9 cellular contexts compared by ENCODE assay signal in the genomic region with DNA sequence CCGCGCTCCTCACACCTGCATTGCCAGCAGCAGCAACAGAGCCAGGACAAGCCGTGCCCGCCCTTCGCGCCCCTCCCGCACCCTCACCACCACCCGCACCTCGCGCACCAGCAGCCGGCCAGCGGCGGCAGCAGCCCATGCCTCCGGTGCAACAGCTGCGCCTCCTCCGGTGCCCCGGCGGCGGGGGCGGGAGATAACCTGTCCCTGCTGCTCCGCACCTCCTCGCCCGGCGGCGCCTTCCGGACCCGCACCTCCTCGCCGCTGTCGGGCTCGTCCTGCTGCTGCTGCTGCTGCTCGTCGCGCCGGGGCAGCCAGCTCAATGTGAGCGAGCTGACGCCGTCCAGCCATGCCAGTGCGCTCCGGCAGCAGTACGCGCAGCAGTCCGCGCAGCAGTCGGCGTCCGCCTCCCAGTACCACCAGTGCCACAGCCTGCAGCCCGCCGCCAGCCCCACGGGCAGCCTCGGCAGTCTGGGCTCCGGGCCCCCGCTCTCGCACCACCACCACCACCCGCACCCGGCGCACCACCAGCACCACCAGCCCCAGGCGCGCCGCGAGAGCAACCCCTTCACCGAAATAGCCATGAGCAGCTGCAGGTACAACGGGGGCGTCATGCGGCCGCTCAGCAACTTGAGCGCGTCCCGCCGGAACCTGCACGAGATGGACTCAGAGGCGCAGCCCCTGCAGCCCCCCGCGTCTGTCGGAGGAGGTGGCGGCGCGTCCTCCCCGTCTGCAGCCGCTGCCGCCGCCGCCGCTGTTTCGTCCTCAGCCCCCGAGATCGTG. TPM values are rescaled to one million over a fixed set of nuclear protein-coding genes. Genes with fewer than 3 reads are reported as not detected.
DNase-seq lines count a peak whose midpoint lies in the region; ATAC-seq and TF ChIP-seq lines count a peak whose summit lies in the region.
"Had no signal": no experiment of that assay in that cellular context is flagged by ENCODE, and none has a peak within 500 bp of the region (broad histone marks: within the 10 kb centered on the region; RNA-seq: fewer than 3 reads in every experiment).

No MANE protein-coding gene starts in this region.

- H3K4me3 Mint-ChIP-seq in memory B cell, result peak overlapping the region; percentile 78

- TF ChIP-seq CTCF in coronary artery (IDR thresholded peaks at IDR 0.05), result no peak

- H3K27me3 ChIP-seq in HUES64 (ENCODE audit: insufficient read depth, low read length), result peaks cover 15% of the 10 kb centered on the region

- peaks cover 22% of the 10 kb centered on the region for H3K27me3 Mint-ChIP-seq in memory B cell

- H3K4me3 ChIP-seq in HUES64 (ENCODE audit: low read length) (peak overlapping the region; percentile 93), coronary artery (peak overlapping the region; percentile 71)

- H3K4me1 Mint-ChIP-seq in memory B cell, result peaks cover 12% of the 10 kb centered on the region

- H3K36me3 Mint-ChIP-seq in memory B cell, result peaks cover 3% of the 10 kb centered on the region

- H3K9ac ChIP-seq in HUES64 (ENCODE audit: low read depth, low read length), result peak overlapping the region; percentile 44

- peaks cover 18% of the 10 kb centered on the region for H3K36me3 ChIP-seq in HUES64 (ENCODE audit: insufficient read depth, low read length)

- H3K9me3 Mint-ChIP-seq in memory B cell, result no peaks in the 10 kb centered on the region

- H3K27ac ChIP-seq in HUES64 (ENCODE audit: low read depth, low read length) (peak overlapping the region; percentile 73; the same call in 1 of the 2 replicates), coronary artery (no peak overlapping the region)

- H3K27ac Mint-ChIP-seq in memory B cell, result no peak overlapping the region
- H3K27ac Mint-ChIP-seq: naive B cell had no signal

- under 1% methylated on average over 87 of the region's 87 CpGs for WGBS in HUES64

- DNase-seq in DMS53 (lab: John Stamatoyannopoulos, UW) (peak; percentile 90), coronary artery (ENCODE audit: low spot score) (no peak), memory B cell (ENCODE audit: low spot score in 2 of 2) (no peak), superior temporal gyrus (ENCODE audit: extremely low spot score) (no peak), globus pallidus (ENCODE audit: low spot score) (no peak)
- DNase-seq in central memory CD4-positive, alpha-beta T cell, result no peak
- DNase-seq: naive B cell had no signal

- H3K9me3 ChIP-seq in HUES64 (ENCODE audit: insufficient read depth, low read depth, low read length), result no peaks in the 10 kb centered on the region

- peak; percentile 8 for ATAC-seq in GM19452 (IDR thresholded peaks at IDR 0.05; ENCODE audit: unreplicated experiment)
- ATAC-seq in memory B cell (ENCODE audit: low read depth), result no peak

- peaks cover 35% of the 10 kb centered on the region for H3K4me1 ChIP-seq in HUES64 (ENCODE audit: insufficient read depth, low read length)

RNA-seq across cellular contexts. Expression of a gene that starts 0.5 kb away (rescaled TPM):
- polyA plus RNA-seq in HUES64 (2013, experiment 1 of 2), result 11.5 TPM
- polyA plus RNA-seq in HUES64 (2013, experiment 2 of 2), result 11.9 TPM
